Comparison of ENCODE assay signal across 21 cellular contexts in the genomic region with DNA sequence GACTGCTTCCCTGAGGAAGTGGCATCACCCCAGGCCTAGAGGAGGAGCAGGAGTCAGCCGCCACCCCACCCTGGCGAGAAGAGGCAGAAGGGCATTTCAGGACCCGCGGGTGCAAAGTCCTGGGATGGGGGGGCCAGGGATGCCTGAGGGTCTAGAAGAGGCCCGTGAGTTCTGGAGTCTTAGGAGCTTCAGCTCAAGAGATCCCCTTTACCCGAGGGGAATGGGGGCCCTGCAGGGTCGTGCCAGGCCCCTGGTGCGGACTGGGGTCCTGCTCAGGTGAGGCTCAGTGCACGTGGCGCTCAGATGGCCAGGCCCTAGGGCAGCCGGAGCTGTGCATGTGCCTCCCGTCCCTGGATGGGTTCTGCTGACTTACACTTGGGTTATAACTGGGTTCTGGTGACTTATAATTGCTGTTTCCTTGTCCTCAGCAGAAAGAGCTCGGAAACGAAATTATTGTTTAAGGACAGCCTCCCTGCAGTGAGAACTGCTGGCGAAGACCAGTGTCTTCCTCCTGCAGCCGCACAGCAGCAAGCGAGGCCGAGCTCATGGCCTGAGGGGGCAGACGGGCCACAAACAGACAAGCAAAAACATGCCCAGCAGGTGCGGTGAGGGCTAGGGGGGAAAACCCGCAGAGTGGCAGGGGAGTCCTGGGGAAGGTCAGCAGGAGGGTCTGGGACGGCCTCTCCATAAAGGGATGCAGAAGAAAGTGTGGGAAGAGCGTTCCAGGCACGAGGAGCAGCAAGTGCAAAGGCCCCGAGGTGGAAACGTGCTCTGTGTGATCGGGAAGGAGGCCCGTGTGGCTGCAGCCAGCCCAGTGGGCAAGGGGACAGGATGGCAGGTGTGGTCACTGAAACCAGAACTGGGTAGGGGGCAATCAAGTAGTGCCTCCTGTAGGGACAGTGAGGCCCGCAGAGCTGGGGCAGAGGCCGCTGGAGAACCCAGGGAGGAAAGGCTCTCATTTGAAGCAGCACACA. TPM values are rescaled to one million over a fixed set of nuclear protein-coding genes. Genes with fewer than 3 reads are reported as not detected.
DNase-seq lines count a peak whose midpoint lies in the region; ATAC-seq and TF ChIP-seq lines count a peak whose summit lies in the region.
"Had no signal": no experiment of that assay in that cellular context is flagged by ENCODE, and none has a peak within 500 bp of the region (broad histone marks: within the 10 kb centered on the region; RNA-seq: fewer than 3 reads in every experiment).

No MANE protein-coding gene starts in this region.

- H3K4me1 ChIP-seq in neural progenitor cell = peaks cover 8% of the 10 kb centered on the region

- H2AFZ ChIP-seq in neural progenitor cell (replicated peaks) = no peak overlapping the region
- H2AFZ ChIP-seq: GM23338 had no signal

- H3K4me2 ChIP-seq in neural progenitor cell = no peak overlapping the region
- H3K4me2 ChIP-seq: GM23338, KMS-11 had no signal

- no peaks in the 10 kb centered on the region for H3K36me3 Mint-ChIP-seq in neural progenitor cell

- peaks cover 11% of the 10 kb centered on the region for H4K20me1 ChIP-seq in neural progenitor cell (ENCODE audit: low read depth)
- H4K20me1 ChIP-seq: BLaER1 treated with 17β-estradiol and CSF1 and Interleukin-3, amounts not matched to agents 10 nM and 100 nM had no signal

- H3K27me3 Mint-ChIP-seq in neural progenitor cell (ENCODE audit: insufficient read depth, low read depth) = peaks cover 27% of the 10 kb centered on the region

- H3K4me3 Mint-ChIP-seq in neural progenitor cell = peak overlapping the region; percentile 62
- H3K4me3 Mint-ChIP-seq: HFFc6 had no signal

- H3K4me3 ChIP-seq in H7 (ENCODE audit: insufficient read depth, low read depth, low read length) (no peak overlapping the region), neural progenitor cell (no peak overlapping the region)
- H3K4me3 ChIP-seq: BLaER1 treated with 17β-estradiol and CSF1 and Interleukin-3, amounts not matched to agents 10 nM and 100 nM; GM23338; SK-N-MC had no signal

- TF ChIP-seq CTCF in neural progenitor cell (IDR thresholded peaks at IDR 0.05) = no peak

- peaks cover 48% of the 10 kb centered on the region for H3K4me1 Mint-ChIP-seq in neural progenitor cell

- no peak overlapping the region for H3K9ac ChIP-seq in neural progenitor cell
- H3K9ac ChIP-seq: KMS-11 had no signal

- no peaks in the 10 kb centered on the region for H3K36me3 ChIP-seq in H7 (replicated peaks; ENCODE audit: control insufficient read depth, insufficient read depth, low read length)
- H3K36me3 ChIP-seq in neural progenitor cell = no peaks in the 10 kb centered on the region
- H3K36me3 ChIP-seq: BLaER1 treated with 17β-estradiol and CSF1 and Interleukin-3, amounts not matched to agents 10 nM and 100 nM had no signal

- H3K9me3 ChIP-seq in neural progenitor cell (ENCODE audit: low read depth) = no peaks in the 10 kb centered on the region
- H3K9me3 ChIP-seq: BLaER1 treated with 17β-estradiol and CSF1 and Interleukin-3, amounts not matched to agents 10 nM and 100 nM had no signal

- H3K79me2 ChIP-seq in neural progenitor cell (ENCODE audit: low read depth) = no peaks in the 10 kb centered on the region

- peaks cover 15% of the 10 kb centered on the region for H3F3A ChIP-seq in neural progenitor cell (ENCODE audit: low read depth)

- peak; percentile 62 for DNase-seq in H7
- peak; percentile 72 for DNase-seq in NCI-H146 treated with DMSO at 0.1 percent for 48 hours (lab: John Stamatoyannopoulos, UW; ENCODE audit: unreplicated experiment)
- peak; percentile 45 for DNase-seq in ecto neural progenitor cell (ENCODE audit: low spot score)
- DNase-seq in neural progenitor cell (ENCODE audit: low spot score) = no peak
- DNase-seq: DMS79 treated with DMSO at 0.1 percent for 48 hours; HFFc6; MV-4-11; NCI-H2029; NCI-H2171; NCI-H446; NCI-H526 treated with DMSO at 0.1 percent for 48 hours; NK-92 treated with Interleukin-12 subunit alpha and Interleukin-12 subunit beta, amount 100 ng/mL, for 24 hours; OCI-M1; SHP77 had no signal

- ATAC-seq in GM21360 (IDR thresholded peaks at IDR 0.05; ENCODE audit: unreplicated experiment) = no peak
- ATAC-seq in GM18870 (IDR thresholded peaks at IDR 0.05; ENCODE audit: unreplicated experiment) = no peak
- no peak for ATAC-seq in HG03457 (IDR thresholded peaks at IDR 0.05; ENCODE audit: unreplicated experiment)

- no peaks in the 10 kb centered on the region; the same call in 1 of the 2 replicates for H3K27me3 ChIP-seq in H7 (ENCODE audit: control insufficient read depth, insufficient read depth, low read length)
- H3K27me3 ChIP-seq in neural progenitor cell = no peaks in the 10 kb centered on the region
- H3K27me3 ChIP-seq: BLaER1 treated with 17β-estradiol and CSF1 and Interleukin-3, amounts not matched to agents 10 nM and 100 nM had no signal

- no peak overlapping the region for H3K27ac ChIP-seq in neural progenitor cell
- H3K27ac ChIP-seq: KMS-11, SK-N-MC had no signal

- H3K9me3 Mint-ChIP-seq in neural progenitor cell = no peaks in the 10 kb centered on the region
- H3K9me3 Mint-ChIP-seq: GM23338, HFFc6 had no signal

- peak overlapping the region; percentile 93 for H3K27ac Mint-ChIP-seq in neural progenitor cell
- H3K27ac Mint-ChIP-seq: GM23338, HFFc6 had no signal

RNA-seq across cellular contexts. Expression of gene LAMC3, which starts 16.6 kb away (rescaled TPM):
- total RNA-seq in H7 (2014; rRNA removed; shearing (Covaris generic)) = 84.9 and 91.8 TPM in 2 replicates
- total RNA-seq in neural progenitor cell (ENCODE audit: low replicate concordance) = 0.03 TPM in 1 of 2 replicates, not detected in the other
- total RNA-seq: HFFc6 had no signal

RNA-seq across cellular contexts. Expression of gene FIBCD1, which starts 53.3 kb away (rescaled TPM):
- 6.1 and 6.2 TPM in 2 replicates for total RNA-seq in H7 (2014; rRNA removed; shearing (Covaris generic))
- 1.8 and 7.2 TPM in 2 replicates for total RNA-seq in neural progenitor cell (ENCODE audit: low replicate concordance)

Comparison
In these comparisons a context has a peak if more than half of its experiments do, and no peak if none do; other contexts are left out.
1. RNA of gene LAMC3, which starts 16.6 kb away (total RNA-seq): 84.9 to 91.8 TPM in H7; 0.03 TPM in neural progenitor cell; every median in the first group is over 10 times any median in the second.